ENCODE assay signal across 16 cellular contexts in the genomic region with DNA sequence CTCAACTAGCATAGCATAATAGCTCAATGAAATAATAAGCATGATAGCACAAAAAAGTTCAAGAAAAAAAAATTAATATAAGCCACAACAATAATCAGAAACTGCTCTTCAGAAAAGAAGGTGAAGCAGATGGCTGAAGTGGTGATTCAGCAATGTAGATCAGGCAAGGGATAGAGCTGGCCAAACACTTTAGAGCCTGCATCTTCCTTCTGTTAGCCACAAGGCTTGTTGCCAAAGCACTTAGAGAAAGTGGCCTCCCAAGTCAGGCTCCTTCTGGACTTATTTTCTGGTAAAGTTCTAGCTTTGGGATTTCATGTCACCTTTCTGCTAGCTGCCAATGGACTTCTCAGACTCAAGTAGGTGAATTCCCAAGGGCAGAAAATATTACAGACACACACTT.
DNase-seq lines count a peak whose midpoint lies in the region; ATAC-seq and TF ChIP-seq lines count a peak whose summit lies in the region.
"Had no signal": no experiment of that assay in that cellular context is flagged by ENCODE, and none has a peak within 500 bp of the region (broad histone marks: within the 10 kb centered on the region; RNA-seq: fewer than 3 reads in every experiment).

No MANE protein-coding gene starts in this region.

- ATAC-seq in HG03521 (IDR thresholded peaks at IDR 0.05; ENCODE audit: unreplicated experiment) = no peak
- ATAC-seq: activated CD4-positive, CD25-positive, alpha-beta regulatory T cell treated with anti-CD3 and anti-CD28 coated beads, Interleukin-2, amount 50 U/mL, for 24 hours; HCT116 had no signal

- CTCF ChIA-PET in AG04450 (lab: Charles Lee) = interaction anchor here (0.6 to 1.1 kb wide), 2 partner anchors 17 to 158 kb away, joined by 3 read pairs; no protein-coding TSS in a partner anchor
- CTCF ChIA-PET in SK-N-SH (lab: Yijun Ruan, JAX) = interaction anchor here (1.3 kb wide), 1 partner anchor 12 kb away, joined by 3 read pairs; no protein-coding TSS in a partner anchor

- peak; percentile 8 for DNase-seq in AG04450 (ENCODE audit: low read depth, low spot score)
- peak; percentile 60 for DNase-seq in GM04503 (ENCODE audit: low read depth)
- no peak for DNase-seq in SK-N-SH
- DNase-seq in foreskin fibroblast = peak; percentile 83 to 93
- no peak for DNase-seq in LoVo (ENCODE audit: low spot score)
- DNase-seq in stimulated activated CD4-positive, alpha-beta T cell treated with anti-CD3 and anti-CD28 coated beads, Interleukin-4, amount 100 ng/mL, for 1 hour = no peak
- no peak for DNase-seq in amygdala (lab: John Stamatoyannopoulos, UW)
- DNase-seq: activated T-cell treated with anti-CD3 and anti-CD28 coated beads, Interleukin-2, amount 50 U/mL, for 48 hours; CD4-positive, alpha-beta memory T cell; naive B cell; NCI-H510A treated with DMSO at 0.1 percent for 48 hours had no signal

- POLR2A ChIA-PET in AG04450 (lab: Yijun Ruan, JAX) (no interaction called here), SK-N-SH (lab: Yijun Ruan, JAX) (no interaction called here)

- peak overlapping the region; percentile 59 for H3K4me2 ChIP-seq in SK-N-SH

- H4K20me1 ChIP-seq in SK-N-SH (ENCODE audit: insufficient read depth) = no peaks in the 10 kb centered on the region

- H3K4me1 ChIP-seq in SK-N-SH (ENCODE audit: control insufficient read depth in 1 of 2, insufficient read depth in 2 of 2, low read depth in 1 of 2, low read length in 1 of 2) = peaks cover 6 to 20% of the 10 kb centered on the region in 2 experiments; a peak in 3 of 4 replicates

- no peak for TF ChIP-seq RAD21 in SK-N-SH (IDR thresholded peaks at IDR 0.05; ENCODE audit: low read length)

- H3K9me2 ChIP-seq in SK-N-SH = no peaks in the 10 kb centered on the region

- H3K27ac ChIP-seq in AG04450 (ENCODE audit: low read depth, low read length) (no peak overlapping the region), SK-N-SH (ENCODE audit: low read depth in 2 of 2, low read length in 1 of 2) (peak overlapping the region; percentile 86 to 92)
- H3K27ac ChIP-seq: cardiac muscle cell had no signal

- peak in 1 of 2 experiments; percentile 62; a peak in 1 of 4 replicates for TF ChIP-seq EP300 in SK-N-SH (IDR thresholded peaks at IDR 0.05; ENCODE audit: borderline replicate concordance in 1 of 2, low read depth in 1 of 2, low read length in 1 of 2)

- H3K9me3 ChIP-seq in AG04450 (ENCODE audit: control insufficient read depth, insufficient read depth, low read length) (no peaks in the 10 kb centered on the region), SK-N-SH (no peaks in the 10 kb centered on the region)

- no peak overlapping the region for H2AFZ ChIP-seq in SK-N-SH (ENCODE audit: low read depth)

- TF ChIP-seq CTCF in AG04450 (IDR thresholded peaks at IDR 0.05; ENCODE audit: low read depth, low read length) (no peak), SK-N-SH (IDR thresholded peaks at IDR 0.05) (no peak), foreskin fibroblast (IDR thresholded peaks at IDR 0.05; ENCODE audit: low read depth, low read length) (no peak)

- peak overlapping the region; percentile 43; the same call in 1 of the 2 replicates for H3K9ac ChIP-seq in SK-N-SH

- no peak overlapping the region for H3K4me3 ChIP-seq in AG04450 (ENCODE audit: low read depth, low read length)
- H3K4me3 ChIP-seq in SK-N-SH (ENCODE audit: low read depth in 2 of 2, low read length in 1 of 2) = no peak overlapping the region
- no peak overlapping the region for H3K4me3 ChIP-seq in foreskin fibroblast (ENCODE audit: low read depth in 1 of 2, low read length in 2 of 2)
- H3K4me3 ChIP-seq: cardiac muscle cell, skin epidermis had no signal

- H3F3A ChIP-seq in SK-N-SH (replicated peaks; ENCODE audit: insufficient read depth) = peaks cover 24% of the 10 kb centered on the region

- H3K79me2 ChIP-seq in SK-N-SH (ENCODE audit: insufficient read depth) = no peaks in the 10 kb centered on the region

- no peaks in the 10 kb centered on the region for H3K36me3 ChIP-seq in SK-N-SH (replicated peaks in 1 of 2; ENCODE audit: control insufficient read depth in 1 of 2, insufficient read depth in 2 of 2, low read length in 1 of 2)
- H3K36me3 ChIP-seq: cardiac muscle cell had no signal

- H3K27me3 ChIP-seq in AG04450 (ENCODE audit: control insufficient read depth, insufficient read depth, low read length) (no peaks in the 10 kb centered on the region), SK-N-SH (ENCODE audit: insufficient read depth) (no peaks in the 10 kb centered on the region)
- H3K27me3 ChIP-seq: cardiac muscle cell had no signal

TF ChIP-seq in SK-N-SH, 30 proteins besides CTCF, POLR2A, EP300 and RAD21:
- no peak for TF ChIP-seq NRF1 (IDR thresholded peaks at IDR 0.05; ENCODE audit: low read depth, low read length)
- no peak for TF ChIP-seq FOXJ3 (CRISPR knock-in tag; IDR thresholded peaks at IDR 0.05)
- TF ChIP-seq FOSL2 (IDR thresholded peaks at IDR 0.05; ENCODE audit: borderline replicate concordance, low read depth) = peak; percentile 36; the same call in 1 of the 2 replicates
- no peak for TF ChIP-seq RXRA (IDR thresholded peaks at IDR 0.05; ENCODE audit: borderline replicate concordance, low read depth)
- TF ChIP-seq, protein P1, sequence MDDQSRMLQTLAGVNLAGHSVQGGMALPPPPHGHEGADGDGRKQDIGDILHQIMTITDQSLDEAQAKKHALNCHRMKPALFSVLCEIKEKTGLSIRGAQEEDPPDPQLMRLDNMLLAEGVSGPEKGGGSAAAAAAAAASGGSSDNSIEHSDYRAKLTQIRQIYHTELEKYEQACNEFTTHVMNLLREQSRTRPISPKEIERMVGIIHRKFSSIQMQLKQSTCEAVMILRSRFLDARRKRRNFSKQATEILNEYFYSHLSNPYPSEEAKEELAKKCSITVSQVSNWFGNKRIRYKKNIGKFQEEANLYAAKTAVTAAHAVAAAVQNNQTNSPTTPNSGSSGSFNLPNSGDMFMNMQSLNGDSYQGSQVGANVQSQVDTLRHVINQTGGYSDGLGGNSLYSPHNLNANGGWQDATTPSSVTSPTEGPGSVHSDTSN (IDR thresholded peaks at IDR 0.05) = peak; percentile 49; the same call in 1 of the 2 replicates
- TF ChIP-seq SIN3A (IDR thresholded peaks at IDR 0.05; ENCODE audit: borderline replicate concordance, low read depth, low read length) = no peak
- TF ChIP-seq JUND (IDR thresholded peaks at IDR 0.05) = peak; percentile 40; the same call in 1 of the 2 replicates
- peak; percentile 89 for TF ChIP-seq NFIC (IDR thresholded peaks at IDR 0.05; ENCODE audit: borderline replicate concordance)
- peak; percentile 36; the same call in 1 of the 2 replicates for TF ChIP-seq POLR2AphosphoS5 (IDR thresholded peaks at IDR 0.05; ENCODE audit: low read depth, low read length)
- TF ChIP-seq TEAD4 (IDR thresholded peaks at IDR 0.05; ENCODE audit: borderline replicate concordance, insufficient read depth) = peak; percentile 38; the same call in 1 of the 2 replicates
- TF ChIP-seq TCF12 (IDR thresholded peaks at IDR 0.05) = peak; percentile 89
- no peak for TF ChIP-seq RCOR1 (IDR thresholded peaks at IDR 0.05; ENCODE audit: low read length)
- TF ChIP-seq, protein P2, sequence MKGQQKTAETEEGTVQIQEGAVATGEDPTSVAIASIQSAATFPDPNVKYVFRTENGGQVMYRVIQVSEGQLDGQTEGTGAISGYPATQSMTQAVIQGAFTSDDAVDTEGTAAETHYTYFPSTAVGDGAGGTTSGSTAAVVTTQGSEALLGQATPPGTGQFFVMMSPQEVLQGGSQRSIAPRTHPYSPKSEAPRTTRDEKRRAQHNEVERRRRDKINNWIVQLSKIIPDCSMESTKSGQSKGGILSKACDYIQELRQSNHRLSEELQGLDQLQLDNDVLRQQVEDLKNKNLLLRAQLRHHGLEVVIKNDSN (IDR thresholded peaks at IDR 0.05; ENCODE audit: borderline replicate concordance, low read depth) = no peak

Comparison
In these comparisons a context has a peak if more than half of its experiments do, and no peak if none do; other contexts are left out.
1. DNase-seq: peak in AG04450 (single experiment), GM04503 (single experiment) and foreskin fibroblast (2 of 2); none in SK-N-SH (single experiment), LoVo (single experiment), stimulated activated CD4-positive, alpha-beta T cell treated with anti-CD3 and anti-CD28 coated beads, Interleukin-4, amount 100 ng/mL, for 1 hour (single experiment) and amygdala (0 of 56).